8 cellular contexts compared by ENCODE assay signal in the genomic region with DNA sequence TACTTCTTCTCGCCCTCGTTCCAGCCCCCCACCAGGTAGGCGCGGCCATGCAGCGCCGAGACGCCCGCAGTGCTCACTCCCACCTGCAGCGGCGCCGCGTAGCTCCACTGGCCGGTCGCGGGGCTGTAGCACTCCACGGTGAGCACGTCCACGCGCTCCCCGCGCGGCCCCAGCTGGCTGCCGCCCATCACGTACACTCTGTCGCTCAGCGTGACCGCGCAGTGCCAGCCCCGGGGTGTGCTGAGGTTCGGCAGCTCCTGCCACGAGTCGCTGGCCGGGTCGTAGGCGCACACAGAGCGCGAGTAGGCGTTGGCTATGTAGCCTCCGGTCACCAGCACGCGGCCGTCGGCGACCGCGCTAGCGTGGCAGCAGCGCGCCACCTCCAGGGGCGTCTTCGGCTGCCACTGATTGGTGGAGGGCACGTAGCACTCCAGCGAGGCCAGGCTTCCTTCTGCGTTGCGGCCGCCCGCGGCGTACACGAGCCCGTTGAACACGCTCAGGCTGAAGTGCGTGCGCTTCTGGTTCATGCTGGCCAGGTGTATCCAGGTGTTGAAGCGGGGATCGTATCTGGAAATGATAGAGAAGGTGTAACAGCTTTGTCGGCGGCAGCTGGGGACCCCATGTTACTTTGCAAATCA. TPM values are rescaled to one million over a fixed set of nuclear protein-coding genes. Genes with fewer than 3 reads are reported as not detected.
DNase-seq lines count a peak whose midpoint lies in the region; ATAC-seq, FAIRE-seq and TF ChIP-seq lines count a peak whose summit lies in the region.

No MANE protein-coding gene starts in this region.

- no peak for FAIRE-seq in GM18507 (lab: Jason Lieb, UNC)

- peak; percentile 71 for ATAC-seq in HG03039 (IDR thresholded peaks at IDR 0.05; ENCODE audit: unreplicated experiment)
- ATAC-seq in activated CD4-positive, CD25-positive, alpha-beta regulatory T cell treated with anti-CD3 and anti-CD28 coated beads, Interleukin-2, amount 50 U/mL, for 24 hours, result peak; percentile 87 to 90

- peak; percentile 26 for DNase-seq in GM18507 (ENCODE audit: extremely low spot score, insufficient read length, low read depth)
- DNase-seq in NCI-H2171 (lab: John Stamatoyannopoulos, UW), result peak; percentile 75
- peak; percentile 25 for DNase-seq in cerebellum (ENCODE audit: low spot score)
- DNase-seq in kidney tubule cell (ENCODE audit: low spot score), result peak; percentile 92
- peak; percentile 40 to 41 for DNase-seq in stimulated activated CD4-positive, alpha-beta T cell treated with anti-CD3 and anti-CD28 coated beads, Interleukin-1b, Interleukin-23, amount 100 ng/mL, for 1 hour (ENCODE audit: low read depth in 2 of 2)

- H3K27ac ChIP-seq in 22Rv1, result peak overlapping the region; percentile 93

- peak; percentile 63 for TF ChIP-seq CTCF in 22Rv1 (IDR thresholded peaks at IDR 0.05)

RNA-seq across cellular contexts. Expression of gene KLHL31, which starts 13.7 kb away (rescaled TPM):
- 0.91 TPM for total RNA-seq in cerebellum

Comparison
In these comparisons a context has a peak if more than half of its experiments do, and no peak if none do; other contexts are left out.
1. Peak in every context shown above with its lines: DNase-seq, ATAC-seq and H3K27ac ChIP-seq.
2. DNase-seq: peak in every context shown above with its lines; median percentile 92 in kidney tubule cell; 75 in NCI-H2171; 40 in stimulated activated CD4-positive, alpha-beta T cell treated with anti-CD3 and anti-CD28 coated beads, Interleukin-1b, Interleukin-23, amount 100 ng/mL, for 1 hour; 26 in GM18507; 25 in cerebellum.